Comparison of ENCODE assay signal across 8 cellular contexts in the genomic region with DNA sequence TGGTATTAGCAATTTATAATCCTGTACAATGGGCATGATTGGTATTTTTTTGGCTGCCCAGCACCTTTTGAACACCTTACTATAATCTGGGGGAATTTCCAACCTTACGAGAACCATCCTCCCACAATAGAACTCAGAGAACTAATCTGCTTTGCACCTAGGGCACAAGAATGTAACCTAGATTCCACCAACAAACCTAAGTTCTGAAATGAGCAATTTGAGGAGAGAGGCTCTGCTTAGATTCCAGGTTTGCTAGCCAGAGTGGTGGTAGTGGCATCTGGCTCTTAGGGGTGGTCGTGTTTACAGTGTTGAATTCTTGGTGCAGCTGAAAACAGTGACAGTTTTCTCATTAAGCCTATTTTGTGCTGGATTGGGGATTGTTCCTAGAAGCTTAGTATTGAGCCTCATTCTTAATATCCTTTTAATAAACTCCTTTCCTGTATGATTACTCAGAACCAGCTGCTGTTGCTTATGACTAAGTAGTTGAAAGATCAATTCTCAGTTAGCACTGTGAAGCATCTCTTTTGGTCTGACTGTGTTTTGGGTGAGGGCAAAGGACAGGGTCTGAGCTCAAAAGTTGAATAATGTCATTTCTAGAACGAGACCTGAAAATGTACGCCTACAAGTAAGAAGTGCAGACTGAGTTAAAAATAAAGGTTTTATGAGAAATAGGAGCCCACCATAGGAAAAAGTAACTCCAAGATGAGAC.
DNase-seq lines count a peak whose midpoint lies in the region; ATAC-seq and FAIRE-seq lines count a peak whose summit lies in the region.
"Had no signal": no experiment of that assay in that cellular context is flagged by ENCODE, and none has a peak within 500 bp of the region (broad histone marks: within the 10 kb centered on the region; RNA-seq: fewer than 3 reads in every experiment).

No MANE protein-coding gene starts in this region.

- FAIRE-seq in urothelium cell line (lab: Jason Lieb, UNC): no peak

- ATAC-seq in GM18867 (IDR thresholded peaks at IDR 0.05; ENCODE audit: unreplicated experiment) (peak; percentile 88), GM21529 (IDR thresholded peaks at IDR 0.05; ENCODE audit: unreplicated experiment) (peak; percentile 88), HG03378 (IDR thresholded peaks at IDR 0.05; ENCODE audit: unreplicated experiment) (peak; percentile 90)

- DNase-seq in fibroblast of the conjunctiva (ENCODE audit: low read depth) (peak; percentile 16), NCI-H2196 (lab: John Stamatoyannopoulos, UW; ENCODE audit: unreplicated experiment) (no peak), urothelium cell line (ENCODE audit: low spot score) (no peak), SHP77 (lab: John Stamatoyannopoulos, UW) (no peak)
- DNase-seq: NCI-H1417 had no signal
